ENCODE assay signal across 10 cellular contexts in the genomic region with DNA sequence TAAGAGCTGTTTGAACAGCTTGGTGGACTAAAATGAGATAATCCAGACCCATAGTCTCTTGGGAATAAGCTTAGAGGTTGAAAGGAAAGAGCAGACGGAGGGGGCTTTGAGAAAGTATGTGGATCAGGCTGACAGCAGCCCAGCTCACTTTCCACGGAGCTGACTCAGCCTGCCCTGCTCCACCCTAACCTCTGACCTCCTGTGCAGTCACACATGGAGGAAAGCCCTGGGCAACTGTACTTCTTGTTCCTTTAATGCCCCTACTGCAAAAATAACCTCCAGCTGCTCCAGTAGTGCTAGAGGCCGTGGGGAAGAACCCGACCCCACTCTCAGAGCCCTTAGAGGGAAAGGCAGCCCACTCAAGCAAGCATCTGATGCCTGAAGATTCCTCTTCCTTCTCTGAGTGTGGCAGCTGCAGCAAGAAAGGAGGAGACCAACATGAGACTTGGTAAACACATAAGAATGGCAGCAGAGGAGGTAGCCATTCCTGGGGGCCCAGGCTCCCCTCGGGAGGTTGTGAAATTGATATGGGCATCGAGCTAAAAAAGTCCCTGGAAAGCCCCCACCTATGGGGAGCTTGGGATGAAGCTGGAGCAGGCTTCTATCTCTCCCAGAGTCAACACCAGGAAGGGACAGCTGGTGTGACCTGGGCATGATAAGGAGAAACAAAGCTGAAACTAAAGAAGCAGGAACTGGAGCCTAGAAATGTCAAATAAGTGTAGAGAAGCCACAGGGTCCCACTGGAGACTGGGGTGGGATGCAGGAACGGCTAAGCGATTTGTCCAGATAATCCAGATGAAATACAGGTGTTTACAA.
DNase-seq lines count a peak whose midpoint lies in the region; ATAC-seq, FAIRE-seq and TF ChIP-seq lines count a peak whose summit lies in the region.
"Had no signal": no experiment of that assay in that cellular context is flagged by ENCODE, and none has a peak within 500 bp of the region (broad histone marks: within the 10 kb centered on the region; RNA-seq: fewer than 3 reads in every experiment).

No MANE protein-coding gene starts in this region.

- H3K4me1 ChIP-seq in Caco-2, result peaks cover 14% of the 10 kb centered on the region
- H3K4me1 ChIP-seq in pancreas, result peaks cover 0 to 4% (median 0%) of the 10 kb centered on the region in 3 donors

- no peak overlapping the region for H3K4me3 ChIP-seq in Caco-2 (ENCODE audit: low read depth, low read length)
- H3K4me3 ChIP-seq in pancreas, result no peak overlapping the region

- FAIRE-seq in pancreas (lab: Jason Lieb, UNC) (no peak), HTR-8/SVneo (lab: Jason Lieb, UNC) (no peak)

- WGBS in pancreas, 2 donors, result 50 to 59% methylated on average over 8 of the region's 8 CpGs

- TF ChIP-seq POLR2A in erythroblast (IDR thresholded peaks at IDR 0.05; ENCODE audit: low read length), result no peak

- peak overlapping the region; percentile 1 for H3K27ac Mint-ChIP-seq in Caco-2 (ENCODE audit: unreplicated experiment)

- H3K4me1 Mint-ChIP-seq in Caco-2 (ENCODE audit: low read depth, unreplicated experiment), result peaks cover 36% of the 10 kb centered on the region

- TF ChIP-seq CTCF in Caco-2 (IDR thresholded peaks at IDR 0.05; ENCODE audit: insufficient read depth in 1 of 2, low read depth in 1 of 2, low read length in 1 of 2, severe bottlenecking in 1 of 2, unreplicated experiment in 1 of 2) (no peak), pancreas (IDR thresholded peaks at IDR 0.05) (no peak)

- H3K27me3 ChIP-seq in Caco-2 (replicated peaks; ENCODE audit: control insufficient read depth, insufficient read depth, low read length) (no peaks in the 10 kb centered on the region), pancreas (no peaks in the 10 kb centered on the region)

- peaks cover 5% of the 10 kb centered on the region for H3K36me3 Mint-ChIP-seq in Caco-2 (ENCODE audit: insufficient read depth, unreplicated experiment)

- H3K36me3 ChIP-seq in Caco-2 (ENCODE audit: control insufficient read depth, insufficient read depth, low read length), result no peaks in the 10 kb centered on the region
- no peaks in the 10 kb centered on the region for H3K36me3 ChIP-seq in pancreas

- intact Hi-C loops in Caco-2 (cut with micrococcal nuclease; ENCODE audit: unreplicated experiment), result no loop called here
- intact Hi-C loops in pancreas (cut with DNase I), result no loop called here

- H3K27ac ChIP-seq in pancreas, result no peak overlapping the region

- ATAC-seq in pancreas (peak in 3 of 4 donors; percentile 43 to 64 (median 59)), HG03135 (IDR thresholded peaks at IDR 0.05; ENCODE audit: unreplicated experiment) (no peak)

- CTCF ChIA-PET in Caco-2 (lab: Charles Lee), result no interaction called here

- no peaks in the 10 kb centered on the region for H3K27me3 Mint-ChIP-seq in Caco-2 (ENCODE audit: insufficient read depth, unreplicated experiment)

- H3K4me3 Mint-ChIP-seq in Caco-2 (ENCODE audit: unreplicated experiment), result no peak overlapping the region

- no TSS peak for BruUV-seq in Caco-2 (replicated peaks; lab: Mats Ljungman, UMichigan)

- POLR2A ChIA-PET in Caco-2 (lab: Charles Lee), result no interaction called here

- H3K9me3 ChIP-seq in Caco-2 (no peaks in the 10 kb centered on the region), pancreas (no peaks in the 10 kb centered on the region)

- H3K9me3 Mint-ChIP-seq in Caco-2 (ENCODE audit: unreplicated experiment), result peaks cover 20% of the 10 kb centered on the region

- DNase-seq in Caco-2, result no peak
- peak; percentile 78 to 91 for DNase-seq in NCI-H524 (lab: John Stamatoyannopoulos, UW)
- peak; percentile 83 to 89 for DNase-seq in erythroblast (lab: John Stamatoyannopoulos, UW)
- peak in 2 of 6 donors; percentile 5 to 14 for DNase-seq in pancreas
- DNase-seq in HTR-8/SVneo (ENCODE audit: insufficient read length, low spot score), result no peak
- no peak for DNase-seq in GM19238 (ENCODE audit: insufficient read length, low spot score)
- no peak for DNase-seq in A172 (ENCODE audit: low spot score)
- DNase-seq: activated naive CD4-positive, alpha-beta T cell treated with anti-CD3 and anti-CD28 coated beads, Interleukin-2, amount 50 U/mL, for 16 hours; hippocampal formation had no signal

Comparison
In these comparisons a context has a peak if more than half of its experiments do, and no peak if none do; other contexts are left out.
1. DNase-seq: peak in NCI-H524 (2 of 2) and erythroblast (2 of 2); none in Caco-2 (0 of 2), HTR-8/SVneo (single experiment), GM19238 (single experiment) and A172 (single experiment).